Comparison of ENCODE assay signal across 26 cellular contexts in the genomic region with DNA sequence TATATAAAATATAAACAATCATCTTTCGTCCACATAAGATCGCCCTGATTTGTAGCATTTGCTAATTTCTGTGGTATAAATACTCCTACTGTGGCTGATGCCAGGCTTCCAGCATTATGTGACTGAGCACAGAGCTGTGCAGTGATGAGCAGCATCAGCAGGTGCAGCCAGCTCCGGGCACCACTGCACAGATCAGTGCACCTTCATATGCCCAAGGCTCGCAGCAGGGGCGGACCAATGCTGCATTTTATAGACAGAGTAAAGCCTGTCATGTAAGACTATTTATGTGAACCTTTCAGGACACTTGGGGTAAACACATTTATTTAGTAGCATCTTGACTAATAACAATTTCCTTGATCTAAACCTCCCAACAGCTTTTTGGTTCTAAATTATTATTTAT.
"Had no signal": no experiment of that assay in that cellular context is flagged by ENCODE, and none has a peak within 500 bp of the region (broad histone marks: within the 10 kb centered on the region; RNA-seq: fewer than 3 reads in every experiment).

No MANE protein-coding gene starts in this region.

- H3K9ac ChIP-seq: parathyroid adenoma had no signal

- H2AFZ ChIP-seq: parathyroid adenoma had no signal

- ATAC-seq: heart left ventricle; naive thymus-derived CD8-positive, alpha-beta T cell; right cardiac atrium; stimulated activated effector memory CD8-positive, alpha-beta T cell treated with anti-CD3 and anti-CD28 coated beads, Interleukin-12 subunit alpha, Interleukin-12 subunit beta, amount 100 ng/mL, for 72 hours; upper lobe of right lung had no signal

- H3K27ac ChIP-seq: heart left ventricle, left ventricle myocardium inferior, parathyroid adenoma, prostate gland, sigmoid colon, spleen, suprapubic skin, thoracic aorta, tibial artery, upper lobe of right lung had no signal

- DNase-seq: heart left ventricle; hypothalamus; islet precursor cell; left ventricle myocardium inferior; naive thymus-derived CD8-positive, alpha-beta T cell; nucleus accumbens; retina; right cardiac atrium; sigmoid colon; small intestine; spleen; stimulated activated CD4-positive, alpha-beta T cell treated with anti-CD3 and anti-CD28 coated beads, Interleukin-4, amount 100 ng/mL, for 24 hours; stimulated activated naive CD4-positive, alpha-beta T cell; tibial artery; trophoblast cell; upper lobe of right lung had no signal

- H3K4me1 ChIP-seq: heart left ventricle, left ventricle myocardium inferior, prostate gland, sigmoid colon, suprapubic skin, tibial artery, upper lobe of right lung had no signal

- H3K79me2 ChIP-seq: parathyroid adenoma had no signal

- H3K27me3 Mint-ChIP-seq: naive thymus-derived CD8-positive, alpha-beta T cell; stimulated activated naive CD8-positive, alpha-beta T cell treated with anti-CD3 and anti-CD28 coated beads, Interleukin-15, Interleukin-2, amounts not matched to agents 100 ng/mL and 50 ng/mL, for 24 hours had no signal

- H3K4me1 Mint-ChIP-seq: naive thymus-derived CD8-positive, alpha-beta T cell; neural crest cell; stimulated activated effector memory CD8-positive, alpha-beta T cell treated with anti-CD3 and anti-CD28 coated beads, Interleukin-12 subunit alpha, Interleukin-12 subunit beta, amount 100 ng/mL, for 72 hours had no signal

- H3K9me3 Mint-ChIP-seq: naive thymus-derived CD8-positive, alpha-beta T cell; nephron; neural crest cell; stimulated activated effector memory CD8-positive, alpha-beta T cell treated with anti-CD3 and anti-CD28 coated beads, Interleukin-12 subunit alpha, Interleukin-12 subunit beta, amount 100 ng/mL, for 72 hours; stimulated activated naive CD8-positive, alpha-beta T cell treated with anti-CD3 and anti-CD28 coated beads, Interleukin-15, Interleukin-2, amounts not matched to agents 100 ng/mL and 50 ng/mL, for 24 hours had no signal

- H3K27me3 ChIP-seq: heart left ventricle, sigmoid colon, spleen, suprapubic skin, tibial artery, upper lobe of right lung had no signal

- H3K4me3 Mint-ChIP-seq: naive thymus-derived CD8-positive, alpha-beta T cell; nephron; neural crest cell; stimulated activated effector memory CD8-positive, alpha-beta T cell treated with anti-CD3 and anti-CD28 coated beads, Interleukin-12 subunit alpha, Interleukin-12 subunit beta, amount 100 ng/mL, for 72 hours; stimulated activated naive CD8-positive, alpha-beta T cell treated with anti-CD3 and anti-CD28 coated beads, Interleukin-15, Interleukin-2, amounts not matched to agents 100 ng/mL and 50 ng/mL, for 24 hours had no signal

- H3K4me3 ChIP-seq: heart left ventricle, left ventricle myocardium inferior, lung, prostate gland, sigmoid colon, spleen, suprapubic skin, thoracic aorta, tibial artery, upper lobe of right lung had no signal

- H3K9me3 ChIP-seq: heart left ventricle, left ventricle myocardium inferior, prostate gland, sigmoid colon, spleen, suprapubic skin, thoracic aorta, tibial artery, upper lobe of right lung had no signal

- H3K36me3 ChIP-seq: left ventricle myocardium inferior, prostate gland, sigmoid colon, thoracic aorta, upper lobe of right lung had no signal

- H3K27ac Mint-ChIP-seq: stimulated activated naive CD8-positive, alpha-beta T cell treated with anti-CD3 and anti-CD28 coated beads, Interleukin-15, Interleukin-2, amounts not matched to agents 100 ng/mL and 50 ng/mL, for 24 hours had no signal

- FAIRE-seq: small intestine, urothelium cell line had no signal
